Comparison of ENCODE assay signal across 1 cellular context in genomic region chr11:43944761-43945311, GRCh38.
TF ChIP-seq lines count a peak whose summit lies in the region.

No MANE protein-coding gene starts in this region.

TF ChIP-seq in K562, 482 proteins besides CTCF, POLR2A, EP300 and RAD21 (continued from another document and continues in another):
- TF ChIP-seq HNRNPK (IDR thresholded peaks at IDR 0.05; ENCODE audit: low read depth, low read length, poor library complexity, severe bottlenecking) (no peak), REST (CRISPR knock-in tag; IDR thresholded peaks at IDR 0.05; ENCODE audit: low read depth) (no peak), ZNF274 (IDR thresholded peaks at IDR 0.05; ENCODE audit: borderline replicate concordance, low read depth, low read length) (no peak), ZNF175 (CRISPR knock-in tag; IDR thresholded peaks at IDR 0.05; ENCODE audit: low read depth) (no peak), GTF2A2 (tag; IDR thresholded peaks at IDR 0.05) (no peak), PATZ1 (CRISPR knock-in tag; IDR thresholded peaks at IDR 0.05; ENCODE audit: borderline replicate concordance) (no peak), CUX1 (CRISPR knock-in tag; IDR thresholded peaks at IDR 0.05) (no peak), ZNF197 (CRISPR knock-in tag; IDR thresholded peaks at IDR 0.05; ENCODE audit: low read depth) (no peak), CLOCK (CRISPR knock-in tag; IDR thresholded peaks at IDR 0.05; ENCODE audit: borderline replicate concordance) (no peak), RBM14 (IDR thresholded peaks at IDR 0.05; ENCODE audit: borderline replicate concordance, insufficient read depth, low read depth, low read length) (no peak), MIER1 (IDR thresholded peaks at IDR 0.05; ENCODE audit: low read depth) (no peak), KDM4B (IDR thresholded peaks at IDR 0.05; ENCODE audit: borderline replicate concordance in 2 of 2, low read depth in 1 of 2) (no peak), ATF7 (IDR thresholded peaks at IDR 0.05) (no peak), THRAP3 (IDR thresholded peaks at IDR 0.05; ENCODE audit: borderline replicate concordance) (no peak), ZBTB26 (CRISPR knock-in tag; IDR thresholded peaks at IDR 0.05) (no peak), ZNF140 (CRISPR knock-in tag; IDR thresholded peaks at IDR 0.05) (no peak), EP400 (IDR thresholded peaks at IDR 0.05) (no peak), ZNF655 (CRISPR knock-in tag; IDR thresholded peaks at IDR 0.05) (no peak), TAF1 (IDR thresholded peaks at IDR 0.05; ENCODE audit: control insufficient read depth, extremely low read depth, insufficient read depth, low read length, severe bottlenecking) (no peak), MCM7 (IDR thresholded peaks at IDR 0.05) (no peak), TRIM25 (IDR thresholded peaks at IDR 0.05; ENCODE audit: borderline replicate concordance) (no peak), IRF9 (tag; IDR thresholded peaks at IDR 0.05) (no peak), VEZF1 (CRISPR knock-in tag; IDR thresholded peaks at IDR 0.05) (no peak), ZKSCAN8 (CRISPR knock-in tag; IDR thresholded peaks at IDR 0.05) (no peak), JUNB (CRISPR knock-in tag; conservative IDR thresholded peaks at IDR 0.05) (no peak), ZNF507 (tag; conservative IDR thresholded peaks at IDR 0.05) (no peak), FOSL1 (tag; conservative IDR thresholded peaks at IDR 0.05) (no peak), EGR1 (conservative IDR thresholded peaks at IDR 0.05) (0 out of 2 replicates have a peak, but pooled peaks have one; percentile 32), NFIX (CRISPR knock-in tag; IDR thresholded peaks at IDR 0.05; ENCODE audit: low read depth) (no peak), ETS1 (conservative IDR thresholded peaks at IDR 0.05; ENCODE audit: control insufficient read depth, low read depth, low read length) (no peak), RBM25 (IDR thresholded peaks at IDR 0.05; ENCODE audit: low read depth, low read length, severe bottlenecking) (no peak), ZBTB7A (IDR thresholded peaks at IDR 0.05; ENCODE audit: borderline replicate concordance, control insufficient read depth, low read depth, low read length) (peak; percentile 66), CHD4 (IDR thresholded peaks at IDR 0.05; ENCODE audit: insufficient read depth, insufficient replicate concordance, low read depth, low read length, poor library complexity, severe bottlenecking) (no peak), NCOA1 (IDR thresholded peaks at IDR 0.05; ENCODE audit: low read depth) (no peak), BHLHE40 (IDR thresholded peaks at IDR 0.05; ENCODE audit: low read length) (no peak), DMBX1 (CRISPR knock-in tag; IDR thresholded peaks at IDR 0.05; ENCODE audit: borderline replicate concordance) (no peak), ZNF384 (IDR thresholded peaks at IDR 0.05; ENCODE audit: low read depth, low read length) (no peak), SMARCC2 (IDR thresholded peaks at IDR 0.05; ENCODE audit: low read depth) (no peak), ZNF57 (CRISPR knock-in tag; IDR thresholded peaks at IDR 0.05) (no peak)
